8 cellular contexts compared by ENCODE assay signal in the genomic region with DNA sequence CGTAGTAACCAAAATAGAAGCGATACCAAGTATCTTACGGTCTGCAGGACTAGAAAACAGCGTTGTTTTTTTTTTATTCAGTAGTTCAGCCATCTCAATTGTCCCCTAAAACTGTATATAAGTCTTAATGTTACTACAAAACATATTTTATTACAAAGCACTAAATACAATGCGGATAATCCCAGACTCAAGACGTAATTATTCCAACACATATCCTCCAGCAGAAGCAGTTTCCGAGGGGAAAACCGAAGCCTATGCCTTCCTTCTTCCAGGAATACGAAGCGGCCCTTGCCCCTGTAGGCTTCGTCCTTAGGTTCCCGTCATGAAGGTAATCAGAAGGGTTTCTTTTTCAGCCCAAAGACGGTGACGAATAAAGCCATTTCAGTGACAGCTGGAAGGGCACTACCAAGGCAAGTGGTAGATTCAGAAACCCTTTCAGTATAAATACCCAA. TPM values are rescaled to one million over a fixed set of nuclear protein-coding genes. Genes with fewer than 3 reads are reported as not detected.
DNase-seq lines count a peak whose midpoint lies in the region; ATAC-seq and TF ChIP-seq lines count a peak whose summit lies in the region.

No MANE protein-coding gene starts in this region.

- peak overlapping the region; percentile 88 for H2AK9ac ChIP-seq in IMR-90 (replicated peaks; ENCODE audit: low read depth, low read length, poor library complexity)

- peak overlapping the region; percentile 71; the same call in 1 of the 2 replicates for H3K23ac ChIP-seq in IMR-90 (ENCODE audit: low read depth, low read length)

- in situ Hi-C loops in IMR-90 (cut with MboI; ENCODE audit: low sequenced_read_pairs): loop anchor here (25.0 kb wide), 1 partner anchor 937 kb away; a partner anchor contains a TSS

- H3K9ac ChIP-seq in IMR-90 (ENCODE audit: low read depth, low read length): peak overlapping the region; percentile 83

- peak overlapping the region; percentile 37; the same call in 1 of the 2 replicates for H3K56ac ChIP-seq in IMR-90 (ENCODE audit: extremely low read depth, insufficient read depth, low read length)

- peaks cover 8% of the 10 kb centered on the region; the same call in 1 of the 2 replicates for H4K20me1 ChIP-seq in IMR-90 (ENCODE audit: insufficient read depth, low read length)

- peak overlapping the region; percentile 79 for H2BK5ac ChIP-seq in IMR-90 (ENCODE audit: low read depth, low read length, poor library complexity, severe bottlenecking)

- no peaks in the 10 kb centered on the region for H3K9me3 Mint-ChIP-seq in chondrocyte (ENCODE audit: low read depth)

- H3K4me2 ChIP-seq in IMR-90 (ENCODE audit: low read depth, low read length): peak overlapping the region; percentile 95

- peaks cover 12% of the 10 kb centered on the region for H3K4me1 ChIP-seq in IMR-90 (ENCODE audit: control insufficient read depth, insufficient read depth, low read length)
- H3K4me1 ChIP-seq in muscle layer of duodenum (ENCODE audit: control insufficient read depth in 1 of 2, insufficient read depth in 2 of 2, low read length in 2 of 2): peaks cover 0 to 25% of the 10 kb centered on the region in 2 donors

- peak overlapping the region; percentile 64 for H3K27ac ChIP-seq in IMR-90 (ENCODE audit: insufficient read depth, low read length)
- peak overlapping the region; percentile 97 for H3K27ac ChIP-seq in muscle layer of duodenum (ENCODE audit: low read length)

- H3K4me3 Mint-ChIP-seq in chondrocyte (ENCODE audit: unreplicated experiment): peak overlapping the region; percentile 76

- peaks cover 21% of the 10 kb centered on the region for H3K9me1 ChIP-seq in IMR-90 (ENCODE audit: insufficient read depth, low read length)

- peak overlapping the region; percentile 99 for H3K27ac Mint-ChIP-seq in chondrocyte (ENCODE audit: unreplicated experiment)

- WGBS in IMR-90 (ENCODE audit: extremely low coverage in 2 of 2, insufficient read length in 1 of 2), 2 experiments: 0% methylated on average over 5 of the region's 14 CpGs; no CpG with 5 or more reads in 1 of the 2 experiments

- DNase-seq in AG10803 (ENCODE audit: low read depth): no peak
- no peak for DNase-seq in IMR-90
- DNase-seq in chondrocyte (ENCODE audit: low spot score): no peak
- no peak for DNase-seq in stimulated activated CD8-positive, alpha-beta memory T cell treated with anti-CD3 and anti-CD28 coated beads, Interleukin-4, amount 100 ng/mL, for 48 hours
- no peak for DNase-seq in effector CD8-positive, alpha-beta T cell (lab: John Stamatoyannopoulos, UW)

- H2AK5ac ChIP-seq in IMR-90 (ENCODE audit: low read depth, low read length): peak overlapping the region; percentile 83; the same call in 1 of the 2 replicates

- no peaks in the 10 kb centered on the region for H3K27me3 ChIP-seq in IMR-90 (ENCODE audit: control insufficient read depth, insufficient read depth, low read length)
- no peaks in the 10 kb centered on the region for H3K27me3 ChIP-seq in muscle layer of duodenum (ENCODE audit: low read depth, low read length)

- peak overlapping the region; percentile 52; the same call in 1 of the 2 replicates for H4K91ac ChIP-seq in IMR-90 (ENCODE audit: insufficient read depth, low read depth, low read length)

- H3K4me3 ChIP-seq in AG10803 (ENCODE audit: low read length) (peak overlapping the region; percentile 67), IMR-90 (ENCODE audit: insufficient read depth, low read depth, low read length) (peak overlapping the region; percentile 51), muscle layer of duodenum (ENCODE audit: low read depth in 1 of 2, low read length in 2 of 2) (peak overlapping the region; percentile 58 to 66)

- peaks cover 41% of the 10 kb centered on the region for H3K4me1 Mint-ChIP-seq in chondrocyte (ENCODE audit: low read depth)

- H2BK15ac ChIP-seq in IMR-90 (ENCODE audit: low read depth, low read length): 0 out of 3 replicates have a peak overlapping the region, but pooled peaks have one; percentile 5

- peak overlapping the region; percentile 70 for H3K18ac ChIP-seq in IMR-90 (ENCODE audit: low read depth, low read length)

- H3K79me1 ChIP-seq in IMR-90 (ENCODE audit: low read depth in 1 of 2, low read length in 2 of 2): peaks cover 9 to 30% of the 10 kb centered on the region in 2 experiments; a peak in 3 of 4 replicates

- intact Hi-C loops in IMR-90 (cut with micrococcal nuclease): loop anchor here (1.0 kb wide), 1 partner anchor 36 kb away; no protein-coding TSS in a partner anchor

- H3K4ac ChIP-seq in IMR-90 (ENCODE audit: low read depth, low read length): peak overlapping the region; percentile 79

- POLR2A ChIA-PET in IMR-90 (lab: Charles Lee; ENCODE audit: unreplicated experiment): interaction anchor here (0.7 to 1.2 kb wide), 9 partner anchors 9 to 54 kb away, joined by 3 to 8 read pairs (median 4); no protein-coding TSS in a partner anchor

- CTCF ChIA-PET in IMR-90 (lab: Yijun Ruan, JAX): interaction anchor here (0.7 kb wide), 1 partner anchor 20 kb away, joined by 3 read pairs; no protein-coding TSS in a partner anchor

- dilution Hi-C loops in IMR-90 (cut with HindIII; ENCODE audit: low sequenced_read_pairs, unreplicated experiment): no loop called here

- H4K5ac ChIP-seq in IMR-90 (ENCODE audit: low read depth, low read length): peak overlapping the region; percentile 95

- TF ChIP-seq POLR2A in IMR-90 (IDR thresholded peaks at IDR 0.05; ENCODE audit: low read depth, low read length): no peak

- no peak overlapping the region for H2BK20ac ChIP-seq in IMR-90 (ENCODE audit: low read depth, low read length)

- TF ChIP-seq RAD21 in IMR-90 (IDR thresholded peaks at IDR 0.05; ENCODE audit: low read length): no peak

- TF ChIP-seq CTCF in AG10803 (conservative IDR thresholded peaks at IDR 0.05; ENCODE audit: low read length): no peak
- TF ChIP-seq CTCF in IMR-90 (conservative IDR thresholded peaks at IDR 0.05; ENCODE audit: low read depth, low read length): no peak
- TF ChIP-seq CTCF in chondrocyte (IDR thresholded peaks at IDR 0.05): no peak

- ATAC-seq in IMR-90 (ENCODE audit: low read depth): peak; percentile 8
- no peak for ATAC-seq in HG03571 (IDR thresholded peaks at IDR 0.05; ENCODE audit: unreplicated experiment)
- no peak for ATAC-seq in HG03442 (IDR thresholded peaks at IDR 0.05; ENCODE audit: unreplicated experiment)

- no peaks in the 10 kb centered on the region for H3K36me3 ChIP-seq in IMR-90 (ENCODE audit: control insufficient read depth, insufficient read depth, low read length)
- no peaks in the 10 kb centered on the region for H3K36me3 ChIP-seq in muscle layer of duodenum (ENCODE audit: control insufficient read depth in 1 of 2, insufficient read depth in 2 of 2, low read length in 2 of 2)

- no peaks in the 10 kb centered on the region for H3K9me3 ChIP-seq in IMR-90 (ENCODE audit: control insufficient read depth, insufficient read depth, low read length)
- no peaks in the 10 kb centered on the region for H3K9me3 ChIP-seq in muscle layer of duodenum (ENCODE audit: control insufficient read depth in 1 of 2, low read length in 2 of 2)

- no peaks in the 10 kb centered on the region for H3K36me3 Mint-ChIP-seq in chondrocyte (ENCODE audit: low read depth)

- no TSS peak for BruUV-seq in IMR-90 (replicated peaks; lab: Mats Ljungman, UMichigan)

- peak overlapping the region; percentile 64; the same call in 1 of the 2 replicates for H2BK120ac ChIP-seq in IMR-90 (ENCODE audit: low read depth, low read length)

- peak overlapping the region; percentile 63 to 82 for H4K8ac ChIP-seq in IMR-90 (ENCODE audit: low read depth in 2 of 2, low read length in 2 of 2)

- peak overlapping the region; percentile 39 for H3K14ac ChIP-seq in IMR-90 (replicated peaks; ENCODE audit: low read depth, low read length)

- peak overlapping the region; percentile 84 for H2AFZ ChIP-seq in IMR-90 (replicated peaks; ENCODE audit: low read length, poor library complexity)

- no peaks in the 10 kb centered on the region for H3K27me3 Mint-ChIP-seq in chondrocyte (ENCODE audit: low read depth)

TF ChIP-seq in IMR-90, 13 proteins besides CTCF, POLR2A, EP300 and RAD21:
- TF ChIP-seq MAFK (IDR thresholded peaks at IDR 0.05; ENCODE audit: low read depth, low read length) (0 out of 2 replicates have a peak, but pooled peaks have one; percentile 30), CHD1 (IDR thresholded peaks at IDR 0.05; ENCODE audit: low read depth, low read length) (no peak)
TF ChIP-seq in IMR-90: peak in this region for 1.

RNA-seq across cellular contexts. Expression of a gene that starts 2.3 kb away (rescaled TPM):
- total RNA-seq in IMR-90 (2012; rRNA removed): 14.3 and 60.3 TPM in 2 replicates
- 12.9 and 13.4 TPM in 2 replicates for polyA plus RNA-seq in IMR-90 (2012; rRNA removed)
- polyA plus RNA-seq in IMR-90 (2012; cell fraction: cytosol; rRNA removed): 5.7 and 11.7 TPM in 2 replicates
- polyA plus RNA-seq in IMR-90 (2012; cell fraction: nucleus; rRNA removed; ENCODE audit: low replicate concordance): 8.7 and 10.5 TPM in 2 replicates
- total RNA-seq in chondrocyte: 7.8 to 12.1 TPM (median 8.4 TPM) in 3 replicates

RNA-seq across cellular contexts. Expression of a gene that starts 11.1 kb away (rescaled TPM):
- total RNA-seq in IMR-90 (2012; rRNA removed): 2.2 and 2.3 TPM in 2 replicates
- 27.3 and 33.3 TPM in 2 replicates for polyA plus RNA-seq in IMR-90 (2012; rRNA removed)
- polyA plus RNA-seq in IMR-90 (2012; cell fraction: cytosol; rRNA removed): 14.0 and 29.1 TPM in 2 replicates
- polyA plus RNA-seq in IMR-90 (2012; cell fraction: nucleus; rRNA removed; ENCODE audit: low replicate concordance): 68.1 and 141 TPM in 2 replicates
- total RNA-seq in chondrocyte: 45.4 to 58.1 TPM (median 46.7 TPM) in 3 replicates

RNA-seq across cellular contexts. Expression of a gene that starts 16.1 kb away (rescaled TPM):
- total RNA-seq in IMR-90 (2012; rRNA removed) (2.7 and 3.1 TPM in 2 replicates), chondrocyte (5.5 to 8.6 TPM (median 8.2 TPM) in 3 replicates)
- polyA plus RNA-seq in IMR-90 (2012; rRNA removed): 3.3 and 4.3 TPM in 2 replicates
- 3.9 and 4.6 TPM in 2 replicates for polyA plus RNA-seq in IMR-90 (2012; cell fraction: cytosol; rRNA removed)
- polyA plus RNA-seq in IMR-90 (2012; cell fraction: nucleus; rRNA removed; ENCODE audit: low replicate concordance): 1.6 and 3.0 TPM in 2 replicates

RNA-seq across cellular contexts. Expression of a gene that starts 21.7 kb away (rescaled TPM):
- total RNA-seq in IMR-90 (2012; rRNA removed): 1.7 and 3.4 TPM in 2 replicates
- polyA plus RNA-seq in IMR-90 (2012; rRNA removed): 10.5 and 11.5 TPM in 2 replicates
- 4.8 and 6.2 TPM in 2 replicates for polyA plus RNA-seq in IMR-90 (2012; cell fraction: cytosol; rRNA removed)
- polyA plus RNA-seq in IMR-90 (2012; cell fraction: nucleus; rRNA removed; ENCODE audit: low replicate concordance): 230 and 249 TPM in 2 replicates
- total RNA-seq in chondrocyte: 68.0 to 87.6 TPM (median 75.9 TPM) in 3 replicates

RNA-seq across cellular contexts. Expression of a gene that starts 36.5 kb away (rescaled TPM):
- total RNA-seq in IMR-90 (2012; rRNA removed) (38.9 and 45.9 TPM in 2 replicates), chondrocyte (8.6 to 14.1 TPM (median 8.9 TPM) in 3 replicates)
- 55.0 and 62.0 TPM in 2 replicates for polyA plus RNA-seq in IMR-90 (2012; rRNA removed)
- polyA plus RNA-seq in IMR-90 (2012; cell fraction: cytosol; rRNA removed): 22.6 and 51.7 TPM in 2 replicates
- 150 and 182 TPM in 2 replicates for polyA plus RNA-seq in IMR-90 (2012; cell fraction: nucleus; rRNA removed; ENCODE audit: low replicate concordance)

Comparison
In these comparisons a context has a peak if more than half of its experiments do, and no peak if none do; other contexts are left out.
1. RNA of a gene that starts 11.1 kb away (total RNA-seq): 45.4 to 58.1 TPM in chondrocyte; 2.2 to 2.3 TPM in IMR-90; every median in the first group is over 10 times any median in the second.
2. Peak in every context shown above with its lines, with median percentiles within 50 percentile points of each other: H3K4me3 ChIP-seq.